In genomic region chr18:27227721-27228120, GRCh38 we compare ENCODE assay signal across 22 cellular contexts. TPM values are rescaled to one million over a fixed set of nuclear protein-coding genes. Genes with fewer than 3 reads are reported as not detected.
DNase-seq lines count a peak whose midpoint lies in the region; ATAC-seq, FAIRE-seq and TF ChIP-seq lines count a peak whose summit lies in the region.
"Had no signal": no experiment of that assay in that cellular context is flagged by ENCODE, and none has a peak within 500 bp of the region (broad histone marks: within the 10 kb centered on the region; RNA-seq: fewer than 3 reads in every experiment).

No MANE protein-coding gene starts in this region.

- no peak overlapping the region for H3K4me3 Mint-ChIP-seq in endodermal cell
- H3K4me3 Mint-ChIP-seq: CD4-positive, alpha-beta memory T cell; HFFc6 had no signal

- H3K27ac ChIP-seq in HUES48 (ENCODE audit: low read depth, low read length) (peak overlapping the region; percentile 26), endodermal cell (ENCODE audit: low read depth, low read length) (no peak overlapping the region), pancreas (no peak overlapping the region)
- H3K27ac ChIP-seq: A549, C4-2B, GM23248 had no signal

- DNase-seq in endodermal cell (no peak), iPS-NIHi11 (ENCODE audit: low spot score) (peak; percentile 14), anterior cingulate cortex (lab: John Stamatoyannopoulos, UW) (no peak), pancreas (no peak), HT-29 (ENCODE audit: low spot score) (no peak)
- DNase-seq: BE2C; CD4-positive, alpha-beta memory T cell; COR-L47; DMS153; DMS79 treated with DMSO at 0.1 percent for 48 hours; EL; GDM1; GM23248; HCEC 1CT; HFFc6; IMR-90; KBM-7 had no signal

- no peak overlapping the region for H3K9ac ChIP-seq in HUES48 (ENCODE audit: low read depth, low read length)
- H3K9ac ChIP-seq in endodermal cell (ENCODE audit: extremely low read depth, low read length, poor library complexity, severe bottlenecking): no peak overlapping the region
- H3K9ac ChIP-seq: GM23248 had no signal

- TF ChIP-seq CTCF in endodermal cell (conservative IDR thresholded peaks at IDR 0.05) (no peak), pancreas (IDR thresholded peaks at IDR 0.05) (no peak)

- H3K9me3 ChIP-seq in HUES48 (ENCODE audit: control insufficient read depth, insufficient read depth, low read length) (no peaks in the 10 kb centered on the region), endodermal cell (ENCODE audit: control insufficient read depth, low read length) (no peaks in the 10 kb centered on the region), pancreas (no peaks in the 10 kb centered on the region)
- H3K9me3 ChIP-seq: A549, BE2C had no signal

- peak overlapping the region; percentile 40 for H3K27ac Mint-ChIP-seq in endodermal cell
- H3K27ac Mint-ChIP-seq: CD4-positive, alpha-beta memory T cell; HFFc6 had no signal

- intact Hi-C loops in pancreas (cut with DNase I): no loop called here

- H3K4me3 ChIP-seq in HUES48 (ENCODE audit: low read depth, low read length) (no peak overlapping the region), endodermal cell (ENCODE audit: low read length) (no peak overlapping the region), pancreas (no peak overlapping the region)
- H3K4me3 ChIP-seq: A549, GM23248 had no signal

- ATAC-seq in pancreas: no peak
- ATAC-seq: A549 had no signal

- H3K9me3 Mint-ChIP-seq in endodermal cell: peaks cover 5% of the 10 kb centered on the region

- peaks cover 48% of the 10 kb centered on the region for H3K4me1 ChIP-seq in HUES48 (ENCODE audit: control insufficient read depth, insufficient read depth, low read length)
- H3K4me1 ChIP-seq in endodermal cell (ENCODE audit: control insufficient read depth, insufficient read depth, low read length): peaks cover 8% of the 10 kb centered on the region
- H3K4me1 ChIP-seq in pancreas: no peaks in the 10 kb centered on the region
- H3K4me1 ChIP-seq: A549, BE2C had no signal

- no peak for FAIRE-seq in pancreas (lab: Jason Lieb, UNC)
- FAIRE-seq: A549, D721Med had no signal

- H3K36me3 Mint-ChIP-seq in endodermal cell (ENCODE audit: low read depth): no peaks in the 10 kb centered on the region

- peaks cover 51% of the 10 kb centered on the region for H3K4me1 Mint-ChIP-seq in endodermal cell
- H3K4me1 Mint-ChIP-seq: CD4-positive, alpha-beta memory T cell had no signal

- H3K27me3 ChIP-seq in HUES48 (ENCODE audit: control insufficient read depth, insufficient read depth, low read length) (no peaks in the 10 kb centered on the region), endodermal cell (ENCODE audit: control insufficient read depth, insufficient read depth, low read length, poor library complexity, severe bottlenecking) (no peaks in the 10 kb centered on the region), pancreas (no peaks in the 10 kb centered on the region)
- H3K27me3 ChIP-seq: BE2C had no signal

- H3K36me3 ChIP-seq in HUES48 (ENCODE audit: control insufficient read depth, insufficient read depth, low read length): no peaks in the 10 kb centered on the region
- no peaks in the 10 kb centered on the region for H3K36me3 ChIP-seq in endodermal cell (ENCODE audit: control insufficient read depth, insufficient read depth, low read length)
- no peaks in the 10 kb centered on the region for H3K36me3 ChIP-seq in pancreas
- H3K36me3 ChIP-seq: BE2C had no signal

- WGBS in endodermal cell (ENCODE audit: insufficient coverage in 1 of 2, insufficient read length in 1 of 2), 2 experiments: 67 to 86% methylated on average over 1 of the region's 1 CpG
- 93 to 96% methylated on average over 1 of the region's 1 CpG for WGBS in pancreas, 2 donors

- no peaks in the 10 kb centered on the region for H3K27me3 Mint-ChIP-seq in endodermal cell (ENCODE audit: insufficient read depth)
- H3K27me3 Mint-ChIP-seq: CD4-positive, alpha-beta memory T cell had no signal

RNA-seq across cellular contexts. Expression of gene CHST9, which starts 42.6 kb away (rescaled TPM):
- 10 to 100 TPM; 47.5 to 75.8 TPM for total RNA-seq in endodermal cell
- polyA plus RNA-seq in endodermal cell (2013, experiment 1 of 2): 3.8 TPM
- 4.1 TPM for polyA plus RNA-seq in endodermal cell (2013, experiment 2 of 2)
- total RNA-seq in pancreas: 10 to 100 TPM in 2 of 6 donors, 1 to 10 TPM in 4; 5.4 to 13.4 (median 7.8) TPM
- 10 to 100 TPM in 1 of 2 donors, 1 to 10 TPM in 1; 3.9 to 17.2 TPM for polyA plus RNA-seq in pancreas
- not detected in 2 replicates for total RNA-seq in HT-29 (2014; rRNA removed; shearing (Covaris generic))
- total RNA-seq: CD4-positive, alpha-beta memory T cell; GM23248; HFFc6; IMR-90 had no signal
- polyA plus RNA-seq: AG04450; CD4-positive, alpha-beta memory T cell; GM23248; IMR-90 had no signal
